Comparison of ENCODE assay signal across 23 cellular contexts in genomic region chr1:99292946-99293345, GRCh38.
"Had no signal": no experiment of that assay in that cellular context is flagged by ENCODE, and none has a peak within 500 bp of the region (broad histone marks: within the 10 kb centered on the region; RNA-seq: fewer than 3 reads in every experiment).

No MANE protein-coding gene starts in this region.

- H3K4me1 ChIP-seq: body of pancreas, lower lobe of right lung, upper lobe of right lung had no signal

- H3K27ac ChIP-seq: body of pancreas, epithelial cell of prostate, lower lobe of right lung, psoas muscle, thoracic aorta, upper lobe of right lung, WERI-Rb-1 had no signal

- ATAC-seq: activated naive CD4-positive, alpha-beta T cell treated with anti-CD3 and anti-CD28 coated beads, Interleukin-2, amount 50 U/mL, for 72 hours; body of pancreas; lower lobe of right lung; natural killer cell; right cardiac atrium; stimulated activated naive B cell treated with anti-CD40 and anti-IgM and Interleukin-4, amounts not matched to agents 10 μg/mL and 1 μg/mL and 100 μg/mL, for 72 hours; upper lobe of right lung had no signal

- DNase-seq: activated CD4-positive, alpha-beta T cell treated with anti-CD3 and anti-CD28 coated beads for 1 hour; activated gamma-delta T cell treated with Interleukin-2 at 50 U/mL for 16 hours; body of pancreas; central memory CD4-positive, alpha-beta T cell; endodermal cell; foreskin melanocyte; glutamatergic neuron; hypothalamus; islet precursor cell; lower lobe of right lung; natural killer cell; occipital lobe; psoas muscle; right cardiac atrium; stimulated activated naive B cell treated with anti-CD40 and anti-IgM and Interleukin-4, amounts not matched to agents 10 μg/mL and 1 μg/mL and 100 μg/mL, for 72 hours; SW 1271; T-helper 2 cell; upper lobe of right lung; WERI-Rb-1 had no signal

- H3K27me3 ChIP-seq: body of pancreas, upper lobe of right lung had no signal

- H3K36me3 ChIP-seq: lower lobe of right lung, thoracic aorta, upper lobe of right lung, WERI-Rb-1 had no signal

- H3K9me3 ChIP-seq: body of pancreas, lower lobe of right lung, thoracic aorta, upper lobe of right lung had no signal

- H3K4me3 ChIP-seq: body of pancreas, lower lobe of right lung, psoas muscle, smooth muscle cell, thoracic aorta, upper lobe of right lung had no signal
